23 cellular contexts compared by ENCODE assay signal in genomic region chr22:23011105-23011674, GRCh38. TPM values are rescaled to one million over a fixed set of nuclear protein-coding genes. Genes with fewer than 3 reads are reported as not detected.
DNase-seq lines count a peak whose midpoint lies in the region; ATAC-seq and TF ChIP-seq lines count a peak whose summit lies in the region.
"Had no signal": no experiment of that assay in that cellular context is flagged by ENCODE, and none has a peak within 500 bp of the region (broad histone marks: within the 10 kb centered on the region; RNA-seq: fewer than 3 reads in every experiment).

No MANE protein-coding gene starts in this region.

- peaks cover 79% of the 10 kb centered on the region for H3K36me3 ChIP-seq in OCI-LY3 (replicated peaks; ENCODE audit: low read depth, low read length)
- no peaks in the 10 kb centered on the region for H3K36me3 ChIP-seq in esophagus muscularis mucosa
- H3K36me3 ChIP-seq in heart right ventricle: no peaks in the 10 kb centered on the region
- H3K36me3 ChIP-seq: BE2C; BLaER1 treated with 17β-estradiol and CSF1 and Interleukin-3, amounts not matched to agents 10 nM and 100 nM had no signal

- 93% methylated on average over 3 of the region's 3 CpGs for WGBS in esophagus muscularis mucosa
- 91% methylated on average over 3 of the region's 3 CpGs for WGBS in heart right ventricle, 2 donors

- TF ChIP-seq CTCF in OCI-LY3 (IDR thresholded peaks at IDR 0.05; ENCODE audit: low read depth, low read length) (no peak), esophagus muscularis mucosa (IDR thresholded peaks at IDR 0.05) (no peak), heart right ventricle (IDR thresholded peaks at IDR 0.05) (no peak)

- peak overlapping the region; percentile 98; the same call in 1 of the 2 replicates for H3K4me2 ChIP-seq in OCI-LY3 (ENCODE audit: low read length)
- H3K4me2 ChIP-seq: A549; BLaER1 treated with 17β-estradiol and CSF1 and Interleukin-3, amounts not matched to agents 10 nM and 100 nM; GM23338 had no signal

- TF ChIP-seq EP300 in esophagus muscularis mucosa (IDR thresholded peaks at IDR 0.05): no peak

- ATAC-seq in heart right ventricle: no peak
- ATAC-seq: A549, GM23338, HCT116 had no signal

- H3K27ac ChIP-seq in OCI-LY3 (ENCODE audit: low read length): no peak overlapping the region
- no peak overlapping the region for H3K27ac ChIP-seq in esophagus muscularis mucosa (replicated peaks in 1 of 4)
- H3K27ac ChIP-seq in heart right ventricle: no peak overlapping the region
- H3K27ac ChIP-seq: A549; BLaER1 treated with 17β-estradiol and CSF1 and Interleukin-3, amounts not matched to agents 10 nM and 100 nM had no signal

- peaks cover 95% of the 10 kb centered on the region for H3K79me2 ChIP-seq in OCI-LY3 (ENCODE audit: low read length)

- peaks cover 26% of the 10 kb centered on the region for H3K4me1 Mint-ChIP-seq in activated naive CD8-positive, alpha-beta T cell (ENCODE audit: low read depth)
- peaks cover 31% of the 10 kb centered on the region for H3K4me1 Mint-ChIP-seq in activated naive CD8-positive, alpha-beta T cell treated with anti-CD3 and anti-CD28 coated beads for 36 hours
- H3K4me1 Mint-ChIP-seq: CD14-positive monocyte, GM23338, H9 had no signal

- peak overlapping the region; percentile 42 for H3K4me3 Mint-ChIP-seq in activated naive CD8-positive, alpha-beta T cell
- H3K4me3 Mint-ChIP-seq in activated naive CD8-positive, alpha-beta T cell treated with anti-CD3 and anti-CD28 coated beads for 36 hours: no peak overlapping the region
- H3K4me3 Mint-ChIP-seq: CD14-positive monocyte; CD4-positive, alpha-beta T cell; CD8-positive, alpha-beta memory T cell; GM23338; H9 had no signal

- no peak for DNase-seq in activated naive CD8-positive, alpha-beta T cell treated with anti-CD3 and anti-CD28 coated beads for 36 hours
- DNase-seq in esophagus muscularis mucosa (ENCODE audit: extremely low spot score) (peak; percentile 34), heart right ventricle (no peak), nucleus accumbens (lab: John Stamatoyannopoulos, UW) (no peak)
- DNase-seq: 8988T; ACHN; AML-193; BE2C; CD4-positive, alpha-beta T cell; DMS 273 treated with DMSO at 0.1 percent for 48 hours; DMS79; EL; GDM1; H9 had no signal

- H4K20me1 ChIP-seq in OCI-LY3 (ENCODE audit: insufficient read depth, low read length): peaks cover 88% of the 10 kb centered on the region
- H4K20me1 ChIP-seq: BLaER1 treated with 17β-estradiol and CSF1 and Interleukin-3, amounts not matched to agents 10 nM and 100 nM had no signal

- H3K4me3 ChIP-seq in OCI-LY3 (ENCODE audit: low read length) (no peak overlapping the region), esophagus muscularis mucosa (no peak overlapping the region), heart right ventricle (no peak overlapping the region)
- H3K4me3 ChIP-seq: A549; BLaER1 treated with 17β-estradiol and CSF1 and Interleukin-3, amounts not matched to agents 10 nM and 100 nM; GM12878; GM23338 had no signal

- H2AFZ ChIP-seq in OCI-LY3 (ENCODE audit: low read depth, low read length): no peak overlapping the region
- H2AFZ ChIP-seq: GM23338 had no signal

- H3K9me3 ChIP-seq in OCI-LY3 (ENCODE audit: insufficient read depth, low read length) (no peaks in the 10 kb centered on the region), esophagus muscularis mucosa (no peaks in the 10 kb centered on the region), heart right ventricle (no peaks in the 10 kb centered on the region)
- H3K9me3 ChIP-seq: A549, BE2C had no signal

- H3K27ac Mint-ChIP-seq in activated naive CD8-positive, alpha-beta T cell: no peak overlapping the region
- H3K27ac Mint-ChIP-seq in activated naive CD8-positive, alpha-beta T cell treated with anti-CD3 and anti-CD28 coated beads for 36 hours: no peak overlapping the region
- H3K27ac Mint-ChIP-seq: CD4-positive, alpha-beta T cell; GM23338; H9 had no signal

- H3K9me3 Mint-ChIP-seq in activated naive CD8-positive, alpha-beta T cell (ENCODE audit: low read depth): no peaks in the 10 kb centered on the region
- no peaks in the 10 kb centered on the region for H3K9me3 Mint-ChIP-seq in activated naive CD8-positive, alpha-beta T cell treated with anti-CD3 and anti-CD28 coated beads for 36 hours
- H3K9me3 Mint-ChIP-seq: CD4-positive, alpha-beta T cell; CD8-positive, alpha-beta memory T cell; H9 had no signal

- no peak for TF ChIP-seq POLR2A in esophagus muscularis mucosa (IDR thresholded peaks at IDR 0.05; ENCODE audit: low read depth)

- no peak overlapping the region for H3K9ac ChIP-seq in OCI-LY3 (ENCODE audit: low read length)
- H3K9ac ChIP-seq: BLaER1 treated with 17β-estradiol and CSF1 and Interleukin-3, amounts not matched to agents 10 nM and 100 nM had no signal

- peaks cover 48% of the 10 kb centered on the region for H3K4me1 ChIP-seq in OCI-LY3 (ENCODE audit: low read length)
- no peaks in the 10 kb centered on the region for H3K4me1 ChIP-seq in esophagus muscularis mucosa
- H3K4me1 ChIP-seq in heart right ventricle: no peaks in the 10 kb centered on the region
- H3K4me1 ChIP-seq: A549; BE2C; BLaER1 treated with 17β-estradiol and CSF1 and Interleukin-3, amounts not matched to agents 10 nM and 100 nM had no signal

- peaks cover 27% of the 10 kb centered on the region for H3K27me3 Mint-ChIP-seq in activated naive CD8-positive, alpha-beta T cell
- H3K27me3 Mint-ChIP-seq in activated naive CD8-positive, alpha-beta T cell treated with anti-CD3 and anti-CD28 coated beads for 36 hours: peaks cover 70% of the 10 kb centered on the region

- H3K27me3 ChIP-seq in OCI-LY3 (ENCODE audit: low read depth, low read length): no peaks in the 10 kb centered on the region
- H3K27me3 ChIP-seq in esophagus muscularis mucosa: peaks cover 0 to 3% (median 0%) of the 10 kb centered on the region in 4 donors
- H3K27me3 ChIP-seq in heart right ventricle: peaks cover 0 to 4% (median 0%) of the 10 kb centered on the region in 7 donors
- H3K27me3 ChIP-seq: BE2C; BLaER1 treated with 17β-estradiol and CSF1 and Interleukin-3, amounts not matched to agents 10 nM and 100 nM had no signal

- intact Hi-C loops in esophagus muscularis mucosa (cut with DNase I) (no loop called here), heart right ventricle (cut with DNase I) (no loop called here)

- peaks cover 2% of the 10 kb centered on the region for H3K36me3 Mint-ChIP-seq in activated naive CD8-positive, alpha-beta T cell
- no peaks in the 10 kb centered on the region for H3K36me3 Mint-ChIP-seq in activated naive CD8-positive, alpha-beta T cell treated with anti-CD3 and anti-CD28 coated beads for 36 hours
- H3K36me3 Mint-ChIP-seq: CD14-positive monocyte; CD8-positive, alpha-beta memory T cell had no signal

RNA-seq across cellular contexts. Expression of gene GNAZ, which starts 59.1 kb away (rescaled TPM):
- under 1 TPM; 0.43 to 0.54 TPM for total RNA-seq in activated naive CD8-positive, alpha-beta T cell treated with anti-CD3 and anti-CD28 coated beads for 36 hours
- total RNA-seq in esophagus muscularis mucosa (10 to 100 TPM; 51.7 to 79.5 (median 64.6) TPM), heart right ventricle (1 to 10 TPM; 1.5 to 4.2 (median 2.6) TPM)
- polyA plus RNA-seq in heart right ventricle: 1 to 10 TPM; 1.3 to 2.1 TPM

Comparison
In these comparisons a context has a peak if more than half of its experiments do, and no peak if none do; other contexts are left out.
1. RNA of gene GNAZ, which starts 59.1 kb away (total RNA-seq): 51.7 to 79.5 TPM in esophagus muscularis mucosa; 1.5 to 4.2 TPM in heart right ventricle and 0.43 to 0.54 TPM in activated naive CD8-positive, alpha-beta T cell treated with anti-CD3 and anti-CD28 coated beads for 36 hours; every median in the first group is over 10 times any median in the second.